In genomic region chr1:215555531-215555930, GRCh38 we compare ENCODE assay signal across 23 cellular contexts.
"Had no signal": no experiment of that assay in that cellular context is flagged by ENCODE, and none has a peak within 500 bp of the region (broad histone marks: within the 10 kb centered on the region; RNA-seq: fewer than 3 reads in every experiment).

No MANE protein-coding gene starts in this region.

- H3K36me3 ChIP-seq: MG63, Peyer's patch, SJCRH30 had no signal

- DNase-seq: Karpas-422; KG1; MG63; NCI-H1092 treated with DMSO at 0.1 percent for 48 hours; NCI-H1436; NCI-H187; NCI-H2029; NCI-H2081 treated with DMSO at 0.1 percent for 48 hours; NCI-H2171; NCI-H226; NCI-H446; NCI-H510A; NCI-H524 treated with DMSO at 0.1 percent for 48 hours; NCI-H69; NCI-H774; NK-92 treated with Interleukin-12 subunit alpha and Interleukin-12 subunit beta, amount 100 ng/mL, for 24 hours; PC-9; Peyer's patch; SHP77 treated with DMSO at 0.1 percent for 48 hours; SJCRH30 had no signal

- FAIRE-seq: HTR-8/SVneo had no signal

- H3K4me3 ChIP-seq: MG63, PC-9, Peyer's patch, SJCRH30 had no signal

- H3K27me3 ChIP-seq: MG63, Peyer's patch, SJCRH30 had no signal

- H3K9me3 ChIP-seq: Peyer's patch had no signal

- ATAC-seq: Right ventricle myocardium inferior had no signal

- H3K27ac ChIP-seq: HL-60, PC-9, Peyer's patch, SJCRH30 had no signal
